In the genomic region with DNA sequence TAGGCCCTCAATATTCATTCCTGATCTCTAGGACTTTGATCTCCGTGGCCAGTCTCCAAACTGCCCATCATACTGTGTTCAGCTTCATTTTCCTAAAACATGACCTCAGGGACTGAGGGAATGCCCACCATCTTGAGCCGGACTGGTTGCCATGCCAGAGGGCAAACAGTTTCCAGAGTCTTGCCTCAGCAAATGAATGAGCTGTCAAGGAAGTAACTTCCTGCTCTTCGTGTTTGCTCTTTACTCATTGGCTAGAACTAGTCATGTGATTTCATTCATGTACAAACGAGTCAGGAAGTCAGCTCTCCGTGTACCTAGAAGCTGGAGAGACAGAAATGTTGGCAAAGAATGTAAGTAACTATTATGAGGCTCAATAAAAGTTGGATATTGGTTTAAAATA, we compare ENCODE assay signal across 1 cellular context.
TF ChIP-seq lines count a peak whose summit lies in the region.

No MANE protein-coding gene starts in this region.

TF ChIP-seq in H1, 55 proteins besides CTCF, POLR2A, EP300 and RAD21:
- no peak for TF ChIP-seq CEBPB (IDR thresholded peaks at IDR 0.05; ENCODE audit: low read depth, low read length)
- TF ChIP-seq JUN (IDR thresholded peaks at IDR 0.05; ENCODE audit: low read depth, low read length), result no peak
- no peak for TF ChIP-seq KDM4A (IDR thresholded peaks at IDR 0.05; ENCODE audit: low read depth, low read length, severe bottlenecking)
- no peak for TF ChIP-seq CREB1 (IDR thresholded peaks at IDR 0.05)
- no peak for TF ChIP-seq EGR1 (IDR thresholded peaks at IDR 0.05; ENCODE audit: borderline replicate concordance, low read depth, low read length)
- no peak for TF ChIP-seq BCL11A (IDR thresholded peaks at IDR 0.05; ENCODE audit: low read depth in 2 of 2, low read length in 2 of 2)
- TF ChIP-seq, protein P1, sequence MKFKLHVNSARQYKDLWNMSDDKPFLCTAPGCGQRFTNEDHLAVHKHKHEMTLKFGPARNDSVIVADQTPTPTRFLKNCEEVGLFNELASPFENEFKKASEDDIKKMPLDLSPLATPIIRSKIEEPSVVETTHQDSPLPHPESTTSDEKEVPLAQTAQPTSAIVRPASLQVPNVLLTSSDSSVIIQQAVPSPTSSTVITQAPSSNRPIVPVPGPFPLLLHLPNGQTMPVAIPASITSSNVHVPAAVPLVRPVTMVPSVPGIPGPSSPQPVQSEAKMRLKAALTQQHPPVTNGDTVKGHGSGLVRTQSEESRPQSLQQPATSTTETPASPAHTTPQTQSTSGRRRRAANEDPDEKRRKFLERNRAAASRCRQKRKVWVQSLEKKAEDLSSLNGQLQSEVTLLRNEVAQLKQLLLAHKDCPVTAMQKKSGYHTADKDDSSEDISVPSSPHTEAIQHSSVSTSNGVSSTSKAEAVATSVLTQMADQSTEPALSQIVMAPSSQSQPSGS (IDR thresholded peaks at IDR 0.05; ENCODE audit: low read length), result no peak
- TF ChIP-seq GTF2F1 (IDR thresholded peaks at IDR 0.05; ENCODE audit: borderline replicate concordance, low read depth, low read length), result no peak
- no peak for TF ChIP-seq SRF (IDR thresholded peaks at IDR 0.05; ENCODE audit: low read depth, low read length)
- no peak for TF ChIP-seq SAP30 (IDR thresholded peaks at IDR 0.05; ENCODE audit: insufficient read depth, insufficient replicate concordance, low read length)
- TF ChIP-seq, protein P2, sequence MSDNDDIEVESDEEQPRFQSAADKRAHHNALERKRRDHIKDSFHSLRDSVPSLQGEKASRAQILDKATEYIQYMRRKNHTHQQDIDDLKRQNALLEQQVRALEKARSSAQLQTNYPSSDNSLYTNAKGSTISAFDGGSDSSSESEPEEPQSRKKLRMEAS (IDR thresholded peaks at IDR 0.05), result no peak
- TF ChIP-seq PHF8 (conservative IDR thresholded peaks at IDR 0.05; ENCODE audit: low read depth, low read length), result no peak
- TF ChIP-seq POLR2AphosphoS5 (IDR thresholded peaks at IDR 0.05; ENCODE audit: low read depth, low read length), result no peak
- TF ChIP-seq TBP (IDR thresholded peaks at IDR 0.05; ENCODE audit: low read depth, low read length), result no peak
